12 cellular contexts compared by ENCODE assay signal in genomic region chr2:201796478-201796865, GRCh38. TPM values are rescaled to one million over a fixed set of nuclear protein-coding genes. Genes with fewer than 3 reads are reported as not detected.
DNase-seq lines count a peak whose midpoint lies in the region; ATAC-seq, FAIRE-seq and TF ChIP-seq lines count a peak whose summit lies in the region.
"Had no signal": no experiment of that assay in that cellular context is flagged by ENCODE, and none has a peak within 500 bp of the region (broad histone marks: within the 10 kb centered on the region; RNA-seq: fewer than 3 reads in every experiment).

No MANE protein-coding gene starts in this region.

- FAIRE-seq in astrocyte (lab: Jason Lieb, UNC) = no peak

- no peaks in the 10 kb centered on the region for H3K9me2 ChIP-seq in GM23338 (ENCODE audit: insufficient read depth)

- H3K9ac ChIP-seq in astrocyte (ENCODE audit: low read length) = no peak overlapping the region

- no peaks in the 10 kb centered on the region for H3K4me1 Mint-ChIP-seq in GM23338
- peaks cover 19% of the 10 kb centered on the region for H3K4me1 Mint-ChIP-seq in astrocyte (ENCODE audit: low read depth, unreplicated experiment)
- peaks cover 31% of the 10 kb centered on the region for H3K4me1 Mint-ChIP-seq in osteocyte (ENCODE audit: unreplicated experiment)
- H3K4me1 Mint-ChIP-seq: CD4-positive, CD25-positive, alpha-beta regulatory T cell had no signal

- no peaks in the 10 kb centered on the region for H3K4me1 ChIP-seq in GM23338 (ENCODE audit: insufficient read depth)
- peaks cover 24% of the 10 kb centered on the region for H3K4me1 ChIP-seq in astrocyte (ENCODE audit: insufficient read depth, low read length)

- H3K27ac Mint-ChIP-seq in GM23338 = no peak overlapping the region
- peak overlapping the region; percentile 64 for H3K27ac Mint-ChIP-seq in astrocyte (ENCODE audit: unreplicated experiment)
- peak overlapping the region; percentile 29 for H3K27ac Mint-ChIP-seq in osteocyte (ENCODE audit: unreplicated experiment)
- H3K27ac Mint-ChIP-seq: CD4-positive, CD25-positive, alpha-beta regulatory T cell had no signal

- no peaks in the 10 kb centered on the region for H3K9me3 ChIP-seq in astrocyte (ENCODE audit: insufficient read depth, low read depth, low read length)

- H3K79me2 ChIP-seq in GM23338 (replicated peaks; ENCODE audit: insufficient read depth) = no peaks in the 10 kb centered on the region
- H3K79me2 ChIP-seq in astrocyte (ENCODE audit: insufficient read depth, low read length) = no peaks in the 10 kb centered on the region

- H3K4me2 ChIP-seq in GM23338 (no peak overlapping the region), astrocyte (ENCODE audit: low read length) (no peak overlapping the region)

- H3K27me3 ChIP-seq in GM23338 (ENCODE audit: insufficient read depth) = no peaks in the 10 kb centered on the region
- no peaks in the 10 kb centered on the region for H3K27me3 ChIP-seq in astrocyte (ENCODE audit: insufficient read depth, low read length)

- H3K36me3 Mint-ChIP-seq in GM23338 (ENCODE audit: low read depth) (no peaks in the 10 kb centered on the region), astrocyte (ENCODE audit: low read depth, unreplicated experiment) (no peaks in the 10 kb centered on the region), osteocyte (ENCODE audit: unreplicated experiment) (no peaks in the 10 kb centered on the region)
- H3K36me3 Mint-ChIP-seq: CD4-positive, CD25-positive, alpha-beta regulatory T cell had no signal

- H3K27ac ChIP-seq in GM23338 (ENCODE audit: low read depth) (no peak overlapping the region), astrocyte (ENCODE audit: low read depth, low read length) (peak overlapping the region; percentile 99)

- H3K4me3 Mint-ChIP-seq in GM23338 (no peak overlapping the region), astrocyte (ENCODE audit: unreplicated experiment) (no peak overlapping the region), osteocyte (ENCODE audit: unreplicated experiment) (no peak overlapping the region)
- H3K4me3 Mint-ChIP-seq: CD4-positive, CD25-positive, alpha-beta regulatory T cell had no signal

- in situ Hi-C loops in G401 (cut with HindIII; ENCODE audit: low sequenced_read_pairs) = no loop called here

- H3K27me3 Mint-ChIP-seq in GM23338 (ENCODE audit: insufficient read depth, low read depth, poor library complexity) = no peaks in the 10 kb centered on the region
- no peaks in the 10 kb centered on the region for H3K27me3 Mint-ChIP-seq in astrocyte (ENCODE audit: low read depth, unreplicated experiment)
- no peaks in the 10 kb centered on the region for H3K27me3 Mint-ChIP-seq in osteocyte (ENCODE audit: unreplicated experiment)

- H3F3A ChIP-seq in GM23338 (replicated peaks; ENCODE audit: low read depth) = no peaks in the 10 kb centered on the region

- H3K36me3 ChIP-seq in GM23338 (ENCODE audit: insufficient read depth) = no peaks in the 10 kb centered on the region
- H3K36me3 ChIP-seq in astrocyte (ENCODE audit: insufficient read depth, low read length) = no peaks in the 10 kb centered on the region

- peak; percentile 21; the same call in 1 of the 3 replicates for ATAC-seq in GM23338
- ATAC-seq in esophagus mucosa = no peak
- ATAC-seq in GM18858 (IDR thresholded peaks at IDR 0.05; ENCODE audit: unreplicated experiment) = no peak

- H3K4me3 ChIP-seq in GM23338 = no peak overlapping the region
- H3K4me3 ChIP-seq in astrocyte (ENCODE audit: insufficient read depth, low read depth, low read length) = no peak overlapping the region

- TF ChIP-seq CTCF in GM23338 (conservative IDR thresholded peaks at IDR 0.05; ENCODE audit: low read depth in 2 of 2) = no peak
- no peak for TF ChIP-seq CTCF in astrocyte (IDR thresholded peaks at IDR 0.05; ENCODE audit: insufficient read depth, low read depth, low read length)
- TF ChIP-seq CTCF in osteocyte (IDR thresholded peaks at IDR 0.05) = no peak

- DNase-seq in GM23338 (ENCODE audit: low spot score) = no peak
- peak; percentile 26 for DNase-seq in M059J (ENCODE audit: low read depth)
- no peak for DNase-seq in astrocyte (ENCODE audit: low read depth)
- DNase-seq in osteocyte (ENCODE audit: extremely low spot score, unreplicated experiment) = no peak
- no peak for DNase-seq in G401 (ENCODE audit: low spot score)
- DNase-seq: NCI-H1105, NCI-H187, NCI-H748 treated with DMSO at 0.1 percent for 48 hours had no signal

- no peak overlapping the region for H2AFZ ChIP-seq in GM23338
- H2AFZ ChIP-seq in astrocyte (ENCODE audit: low read depth, low read length) = no peak overlapping the region

- no peaks in the 10 kb centered on the region for H4K20me1 ChIP-seq in GM23338 (replicated peaks; ENCODE audit: insufficient read depth)
- no peaks in the 10 kb centered on the region for H4K20me1 ChIP-seq in astrocyte (ENCODE audit: insufficient read depth, low read length)

- H3K9me3 Mint-ChIP-seq in GM23338 (no peaks in the 10 kb centered on the region), astrocyte (ENCODE audit: unreplicated experiment) (no peaks in the 10 kb centered on the region), osteocyte (ENCODE audit: unreplicated experiment) (no peaks in the 10 kb centered on the region)
- H3K9me3 Mint-ChIP-seq: CD4-positive, CD25-positive, alpha-beta regulatory T cell had no signal

TF ChIP-seq in GM23338, 12 proteins besides CTCF, POLR2A, EP300 and RAD21 (continues in another document):
- TF ChIP-seq ETS1 (IDR thresholded peaks at IDR 0.05) (no peak), EZH2 (IDR thresholded peaks at IDR 0.05; ENCODE audit: low read depth, unreplicated experiment) (no peak), ZNF331 (CRISPR knock-in tag; IDR thresholded peaks at IDR 0.05; ENCODE audit: low read depth) (no peak), POLR2AphosphoS5 (IDR thresholded peaks at IDR 0.05; ENCODE audit: low read depth) (no peak)

RNA-seq across cellular contexts. Expression of gene CDK15, which starts 9.9 kb away (rescaled TPM):
- not detected in 2 replicates for total RNA-seq in GM23338 (2014; rRNA removed; shearing (Covaris generic))
- 0.16 and 0.27 TPM in 2 replicates for polyA plus RNA-seq in GM23338 (2016; fragmentation: Nextera tagmentation; extraction: Ambion mirVana)
- total RNA-seq in M059J (2014; rRNA removed; shearing (Covaris generic)) = 7.0 and 17.6 TPM in 2 replicates
- total RNA-seq in astrocyte = 6.6 and 9.3 TPM in 2 replicates
- total RNA-seq in osteocyte = 0.47 and 0.70 TPM in 2 replicates
- total RNA-seq in G401 (2014; rRNA removed; shearing (Covaris generic)) = not detected in 2 replicates
- total RNA-seq in esophagus mucosa = 0.12 TPM
- total RNA-seq: CD4-positive, CD25-positive, alpha-beta regulatory T cell; HT-29 had no signal
- polyA plus RNA-seq: CD4-positive, CD25-positive, alpha-beta regulatory T cell had no signal

RNA-seq across cellular contexts. Expression of gene ALS2, which starts 15.7 kb away (rescaled TPM):
- 35.3 and 43.3 TPM in 2 replicates for total RNA-seq in GM23338 (2014; rRNA removed; shearing (Covaris generic))
- 9.6 and 9.9 TPM in 2 replicates for polyA plus RNA-seq in GM23338 (2016; fragmentation: Nextera tagmentation; extraction: Ambion mirVana)
- 23.5 and 28.2 TPM in 2 replicates for total RNA-seq in M059J (2014; rRNA removed; shearing (Covaris generic))
- total RNA-seq in astrocyte (48.9 and 54.0 TPM in 2 replicates), osteocyte (35.5 and 39.1 TPM in 2 replicates), esophagus mucosa (8.5 TPM)
- total RNA-seq in G401 (2014; rRNA removed; shearing (Covaris generic)) = 52.2 and 95.2 TPM in 2 replicates
